28 cellular contexts compared by ENCODE assay signal in genomic region chr1:109847251-109847650, GRCh38.
"Had no signal": no experiment of that assay in that cellular context is flagged by ENCODE, and none has a peak within 500 bp of the region (broad histone marks: within the 10 kb centered on the region; RNA-seq: fewer than 3 reads in every experiment).

No MANE protein-coding gene starts in this region.

- DNase-seq: activated CD4-positive, alpha-beta T cell treated with anti-CD3 and anti-CD28 coated beads for 48 hours; activated CD4-positive, alpha-beta T cell treated with anti-CD3 and anti-CD28 coated beads, Interleukin-2, amount 50 U/mL, for 4 hours; activated CD4-positive, CD25-positive, alpha-beta regulatory T cell treated with anti-CD3 and anti-CD28 coated beads, Interleukin-2, amount 50 U/mL, for 72 hours; activated CD8-positive, alpha-beta memory T cell treated with anti-CD3 and anti-CD28 coated beads, Interleukin-2, amount 10 ng/mL, durations not matched to agents 7 days and 5 days; activated CD8-positive, alpha-beta T cell treated with anti-CD3 and anti-CD28 coated beads, Interleukin-2, amount 10 ng/mL, durations not matched to agents 7 days and 5 days; activated effector memory CD4-positive, alpha-beta T cell treated with Interleukin-2 at 50 U/mL for 16 hours; activated naive CD4-positive, alpha-beta T cell; activated T-cell treated with anti-CD3 and anti-CD28 coated beads, Interleukin-2, amount 50 U/mL, for 24 hours; aorta; caudate nucleus; KBM-7; NCI-H1092; NCI-H1417; NCI-H2029; NCI-H2107; NCI-H2171 treated with DMSO at 0.1 percent for 48 hours; NCI-H345; NCI-H510A; NCI-H526 treated with DMSO at 0.1 percent for 48 hours; NCI-H82; PC-9; SHP77 treated with DMSO at 0.1 percent for 48 hours; T-helper 17 cell; T-helper 9 cell had no signal

- H3K4me2 ChIP-seq: PC-9 had no signal

- H3K27ac ChIP-seq: PC-9 had no signal

- H3K27me3 Mint-ChIP-seq: activated naive CD4-positive, alpha-beta T cell treated with anti-CD3 and anti-CD28 coated beads, Interleukin-2, amount 50 U/mL, for 24 hours; activated T-cell treated with anti-CD3 and anti-CD28 coated beads, Interleukin-2, amount 50 U/mL, for 24 hours; T-helper 17 cell had no signal

- H3K27ac Mint-ChIP-seq: activated CD8-positive, alpha-beta memory T cell treated with anti-CD3 and anti-CD28 coated beads, Interleukin-2, amount 10 ng/mL, durations not matched to agents 7 days and 5 days; activated CD8-positive, alpha-beta T cell treated with anti-CD3 and anti-CD28 coated beads, Interleukin-2, amount 10 ng/mL, durations not matched to agents 7 days and 5 days; activated naive CD4-positive, alpha-beta T cell treated with anti-CD3 and anti-CD28 coated beads, Interleukin-2, amount 50 U/mL, for 24 hours; activated T-cell treated with anti-CD3 and anti-CD28 coated beads, Interleukin-2, amount 50 U/mL, for 24 hours; activated T-helper 1 cell treated with anti-CD3 and anti-CD28 coated beads, Interleukin-12 subunit alpha, Interleukin-12 subunit beta, Interleukin-2, Interleukin-4 antibody, amounts not matched to agents 30 ng/mL and 10 ng/mL and 1 ng/mL, durations not matched to agents 14 hours and 24 hours and 36 hours; T-helper 17 cell; WTC11 had no signal

- H3K27me3 ChIP-seq: breast epithelium had no signal

- H2AFZ ChIP-seq: PC-9 had no signal

- H3K36me3 Mint-ChIP-seq: activated naive CD4-positive, alpha-beta T cell treated with anti-CD3 and anti-CD28 coated beads, Interleukin-2, amount 50 U/mL, for 24 hours; WTC11 had no signal

- H3K4me3 ChIP-seq: breast epithelium, PC-9 had no signal

- H3K36me3 ChIP-seq: breast epithelium had no signal

- ATAC-seq: activated CD8-positive, alpha-beta memory T cell treated with anti-CD3 and anti-CD28 coated beads, Interleukin-2, amount 10 ng/mL, durations not matched to agents 7 days and 5 days; activated CD8-positive, alpha-beta T cell treated with anti-CD3 and anti-CD28 coated beads, Interleukin-2, amount 10 ng/mL, durations not matched to agents 7 days and 5 days; T-helper 17 cell; WTC11 had no signal

- H3K9me3 Mint-ChIP-seq: activated naive CD4-positive, alpha-beta T cell treated with anti-CD3 and anti-CD28 coated beads, Interleukin-2, amount 50 U/mL, for 24 hours; activated T-cell treated with anti-CD3 and anti-CD28 coated beads, Interleukin-2, amount 50 U/mL, for 24 hours had no signal

- H3K9me3 ChIP-seq: breast epithelium had no signal

- H3K4me1 Mint-ChIP-seq: activated CD8-positive, alpha-beta memory T cell treated with anti-CD3 and anti-CD28 coated beads, Interleukin-2, amount 10 ng/mL, durations not matched to agents 7 days and 5 days; activated naive CD4-positive, alpha-beta T cell treated with anti-CD3 and anti-CD28 coated beads, Interleukin-2, amount 50 U/mL, for 24 hours; WTC11 had no signal

- H3K4me1 ChIP-seq: breast epithelium had no signal

- H3K4me3 Mint-ChIP-seq: activated CD8-positive, alpha-beta memory T cell treated with anti-CD3 and anti-CD28 coated beads, Interleukin-2, amount 10 ng/mL, durations not matched to agents 7 days and 5 days; activated CD8-positive, alpha-beta T cell treated with anti-CD3 and anti-CD28 coated beads, Interleukin-2, amount 10 ng/mL, durations not matched to agents 7 days and 5 days; activated naive CD4-positive, alpha-beta T cell treated with anti-CD3 and anti-CD28 coated beads, Interleukin-2, amount 50 U/mL, for 24 hours; activated T-cell treated with anti-CD3 and anti-CD28 coated beads, Interleukin-2, amount 50 U/mL, for 24 hours; activated T-helper 1 cell treated with anti-CD3 and anti-CD28 coated beads, Interleukin-12 subunit alpha, Interleukin-12 subunit beta, Interleukin-2, Interleukin-4 antibody, amounts not matched to agents 30 ng/mL and 10 ng/mL and 1 ng/mL, durations not matched to agents 14 hours and 24 hours and 36 hours; T-helper 17 cell; WTC11 had no signal
